Comparison of ENCODE assay signal across 8 cellular contexts in the genomic region with DNA sequence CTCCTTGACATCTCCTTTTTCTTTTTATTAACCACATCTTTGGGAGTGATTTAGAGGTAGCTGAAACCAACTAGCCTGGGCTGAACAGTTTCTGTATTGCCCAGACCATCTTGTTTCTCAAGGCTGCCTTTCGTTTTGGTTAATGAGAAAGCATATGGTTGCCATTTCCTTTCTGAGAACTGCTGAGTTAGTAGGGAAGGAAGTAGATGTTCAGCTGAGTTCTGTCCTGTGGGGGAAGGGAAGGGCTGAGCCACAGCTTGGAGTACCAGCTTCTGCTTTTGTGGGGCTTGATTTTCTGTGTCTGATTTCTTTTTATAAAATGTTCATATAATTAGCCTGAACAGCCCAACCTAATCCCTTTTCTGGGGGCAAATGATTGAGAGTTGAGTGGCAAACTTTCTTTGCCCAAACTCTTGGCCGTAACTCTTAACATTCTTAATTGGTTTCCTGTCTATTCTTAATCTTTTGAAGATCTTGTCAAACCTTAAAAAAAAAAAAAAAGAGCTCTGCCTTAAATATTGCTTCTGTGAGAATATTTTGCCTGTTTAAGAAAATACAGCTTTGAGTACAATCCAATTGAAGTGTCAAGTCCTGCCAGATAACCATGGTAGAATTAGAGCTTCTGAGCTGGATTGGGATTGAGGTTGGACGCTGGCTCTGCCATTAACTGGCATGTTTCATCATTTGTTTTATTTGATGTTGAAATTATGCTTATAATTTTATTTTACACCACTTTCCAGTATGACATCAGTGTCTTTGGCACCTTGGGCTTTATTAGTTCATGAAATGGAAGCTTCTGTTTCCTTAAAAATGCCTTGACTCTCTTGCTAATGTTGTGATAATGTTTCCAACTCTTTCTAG.
A peak's percentile ranks its signal among the peaks of the same experiment; 100 is the strongest.
DNase-seq lines count a peak whose midpoint lies in the region; ATAC-seq and TF ChIP-seq lines count a peak whose summit lies in the region.

No MANE protein-coding gene starts in this region.

- DNase-seq in AG10803 (ENCODE audit: low read depth) (peak; percentile 46), glomerular visceral epithelial cell (ENCODE audit: extremely low spot score) (no peak), NCI-H446 (lab: John Stamatoyannopoulos, UW) (no peak)
- peak in 3 of 4 experiments; percentile 15 to 37 (median 31) for DNase-seq in activated CD4-positive, CD25-positive, alpha-beta regulatory T cell (lab: John Stamatoyannopoulos, UW)
- DNase-seq in effector CD4-positive, alpha-beta T cell = peak; percentile 39

- no peaks in the 10 kb centered on the region for H3K27me3 ChIP-seq in parathyroid adenoma (ENCODE audit: control insufficient read depth, insufficient read depth, low read length)

- H3K36me3 ChIP-seq in parathyroid adenoma (ENCODE audit: control insufficient read depth, insufficient read depth, low read length) = no peaks in the 10 kb centered on the region

- H3K4me1 ChIP-seq in parathyroid adenoma = no peaks in the 10 kb centered on the region

- no peak overlapping the region for H3K27ac ChIP-seq in parathyroid adenoma

- peak; percentile 69 for ATAC-seq in GM19395 (IDR thresholded peaks at IDR 0.05; ENCODE audit: unreplicated experiment)
- peak; percentile 51 for ATAC-seq in HG03439 (IDR thresholded peaks at IDR 0.05; ENCODE audit: unreplicated experiment)

- H3K79me2 ChIP-seq in parathyroid adenoma = no peaks in the 10 kb centered on the region

- H3K4me3 ChIP-seq in AG10803 (ENCODE audit: low read length) (no peak overlapping the region), parathyroid adenoma (ENCODE audit: low read depth, low read length) (no peak overlapping the region)

- H3K4me2 ChIP-seq in parathyroid adenoma (ENCODE audit: low read length) = no peak overlapping the region

- no peaks in the 10 kb centered on the region for H3K9me3 ChIP-seq in parathyroid adenoma (ENCODE audit: control insufficient read depth, low read length)

- TF ChIP-seq CTCF in AG10803 (conservative IDR thresholded peaks at IDR 0.05; ENCODE audit: low read length) (no peak), parathyroid adenoma (IDR thresholded peaks at IDR 0.05) (no peak)

- no peak overlapping the region for H3K9ac ChIP-seq in parathyroid adenoma

- peak overlapping the region; percentile 77 for H2AFZ ChIP-seq in parathyroid adenoma

Comparison
In these comparisons a context has a peak if more than half of its experiments do, and no peak if none do; other contexts are left out.
1. DNase-seq: peak in AG10803 (single experiment), activated CD4-positive, CD25-positive, alpha-beta regulatory T cell (3 of 4) and effector CD4-positive, alpha-beta T cell (single experiment); none in glomerular visceral epithelial cell (single experiment) and NCI-H446 (0 of 2).